Comparison of ENCODE assay signal across 11 cellular contexts in the genomic region with DNA sequence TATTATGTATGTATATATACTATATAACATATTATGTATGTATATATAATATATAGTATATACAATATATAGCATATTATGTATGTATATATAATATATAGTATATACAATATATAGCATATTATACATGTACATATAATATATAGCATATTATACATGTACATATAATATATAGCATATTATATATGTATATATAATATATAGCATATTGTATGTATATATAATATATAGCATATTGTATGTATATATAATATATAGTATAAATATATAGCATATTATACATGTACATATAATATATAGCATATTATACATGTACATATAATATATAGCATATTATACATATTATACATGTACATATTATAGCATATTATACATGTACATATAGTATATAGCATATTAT. TPM values are rescaled to one million over a fixed set of nuclear protein-coding genes. Genes with fewer than 3 reads are reported as not detected.
DNase-seq lines count a peak whose midpoint lies in the region; ATAC-seq, FAIRE-seq and TF ChIP-seq lines count a peak whose summit lies in the region.
"Not testable (repeated sequence)": the region's sequence is repeated elsewhere in the genome, so short reads cannot be mapped to it uniquely, and the experiment has no call there.
"Had no signal": no experiment of that assay in that cellular context is flagged by ENCODE, and none has a peak within 500 bp of the region (broad histone marks: within the 10 kb centered on the region; RNA-seq: fewer than 3 reads in every experiment).

No MANE protein-coding gene starts in this region.

- H3K4me1 ChIP-seq in pancreas: not testable (repeated sequence)

- H3K27me3 ChIP-seq in pancreas: not testable (repeated sequence)

- not testable (repeated sequence) for DNase-seq in RCC 7860 (ENCODE audit: low spot score); frontal cortex (ENCODE audit: low spot score in 2 of 2); pancreas

- H3K9me3 ChIP-seq in pancreas: not testable (repeated sequence)

- FAIRE-seq in G401.6 (lab: Jason Lieb, UNC) (peak; percentile 99), RCC 7860 (lab: Jason Lieb, UNC) (peak; percentile 96), colon (lab: Jason Lieb, UNC) (peak; percentile 99), frontal cortex (lab: Jason Lieb, UNC) (peak; percentile 99), pancreas (lab: Jason Lieb, UNC) (peak; percentile 99)

- not testable (repeated sequence) for H3K4me3 ChIP-seq in pancreas

- H3K27ac ChIP-seq in pancreas: not testable (repeated sequence)

- ATAC-seq in pancreas: not testable (repeated sequence)

- not testable (repeated sequence) for H3K36me3 ChIP-seq in pancreas

- intact Hi-C loops in pancreas (cut with DNase I): not testable (repeated sequence)

- not testable (repeated sequence) for TF ChIP-seq CTCF in pancreas (IDR thresholded peaks at IDR 0.05)

RNA-seq across cellular contexts. Expression of a gene that starts 13.9 kb away (rescaled TPM):
- total RNA-seq in frontal cortex (0.41 TPM), pancreas (1 to 10 TPM in 2 of 6 donors, under 1 TPM in 4; 0.32 to 1.2 (median 0.84) TPM)
- under 1 TPM; 0.12 to 0.15 TPM for polyA plus RNA-seq in pancreas
- polyA plus RNA-seq: A549, BJ had no signal

RNA-seq across cellular contexts. Expression of a gene that starts 17.8 kb away (rescaled TPM):
- total RNA-seq in frontal cortex (not detected), pancreas (not detected)
- not detected for polyA plus RNA-seq in pancreas
- total RNA-seq: Caco-2; Calu3; CD4-positive, alpha-beta T cell; CD8-positive, alpha-beta T cell had no signal
- polyA plus RNA-seq: A549, BJ had no signal
